13 cellular contexts compared by ENCODE assay signal in genomic region chr19:35909684-35910035, GRCh38. TPM values are rescaled to one million over a fixed set of nuclear protein-coding genes. Genes with fewer than 3 reads are reported as not detected.
DNase-seq lines count a peak whose midpoint lies in the region; ATAC-seq, FAIRE-seq and TF ChIP-seq lines count a peak whose summit lies in the region.
"Had no signal": no experiment of that assay in that cellular context is flagged by ENCODE, and none has a peak within 500 bp of the region (broad histone marks: within the 10 kb centered on the region; RNA-seq: fewer than 3 reads in every experiment).

No MANE protein-coding gene starts in this region.

- peaks cover 0 to 13% (median 4%) of the 10 kb centered on the region in 4 donors for H3K4me1 ChIP-seq in Peyer's patch
- no peaks in the 10 kb centered on the region for H3K4me1 ChIP-seq in gastrocnemius medialis
- H3K4me1 ChIP-seq in mammary epithelial cell (ENCODE audit: insufficient read depth, low read length) = no peaks in the 10 kb centered on the region

- H3K27me3 ChIP-seq in Peyer's patch (no peaks in the 10 kb centered on the region), layer of hippocampus (ENCODE audit: control insufficient read depth, insufficient read depth, low read length) (no peaks in the 10 kb centered on the region), gastrocnemius medialis (peaks cover 0 to 2% (median 0%) of the 10 kb centered on the region in 3 donors), mammary epithelial cell (ENCODE audit: insufficient read depth, low read length) (no peaks in the 10 kb centered on the region)

- peak overlapping the region; percentile 89 for H3K27ac Mint-ChIP-seq in stimulated activated effector memory CD8-positive, alpha-beta T cell treated with anti-CD3 and anti-CD28 coated beads, Interleukin-12 subunit alpha, Interleukin-12 subunit beta, amount 100 ng/mL, for 72 hours

- H3K27ac ChIP-seq in Peyer's patch (peak overlapping the region; percentile 53 to 75 (median 67)), layer of hippocampus (ENCODE audit: low read depth, low read length) (peak overlapping the region; percentile 83), gastrocnemius medialis (no peak overlapping the region), mammary epithelial cell (ENCODE audit: insufficient read depth, low read depth, low read length) (no peak overlapping the region)

- FAIRE-seq in D721Med (lab: Jason Lieb, UNC) = no peak

- no peak for TF ChIP-seq CTCF in GM12875 (IDR thresholded peaks at IDR 0.05; ENCODE audit: borderline replicate concordance, insufficient read depth, low read depth, low read length)
- TF ChIP-seq CTCF in Peyer's patch (IDR thresholded peaks at IDR 0.05) = no peak
- no peak for TF ChIP-seq CTCF in gastrocnemius medialis (IDR thresholded peaks at IDR 0.05 in 4 of 5, conservative IDR thresholded peaks at IDR 0.05 in 1 of 5)
- TF ChIP-seq CTCF in D721Med (IDR thresholded peaks at IDR 0.05; ENCODE audit: insufficient read depth, missing control alignments) = no peak
- no peak for TF ChIP-seq CTCF in mammary epithelial cell (conservative IDR thresholded peaks at IDR 0.05 in 1 of 2, IDR thresholded peaks at IDR 0.05 in 1 of 2; ENCODE audit: extremely low read depth in 1 of 2, insufficient read depth in 1 of 2, low read depth in 1 of 2, low read length in 2 of 2)

- H3K9ac ChIP-seq in mammary epithelial cell (ENCODE audit: insufficient read depth, low read length) = no peak overlapping the region

- CTCF ChIA-PET in mammary epithelial cell (lab: Charles Lee; ENCODE audit: low non-redundant PET) = no interaction called here

- BruUV-seq in mammary epithelial cell (replicated peaks; lab: Mats Ljungman, UMichigan) = no TSS peak

- intact Hi-C loops in gastrocnemius medialis (cut with DNase I; ENCODE audit: low total_unique reads) (no loop called here), mammary epithelial cell (cut with micrococcal nuclease) (no loop called here)

- DNase-seq in Peyer's patch (no peak), cortex of kidney (lab: John Stamatoyannopoulos, UW) (no peak), gastrocnemius medialis (no peak), D721Med (ENCODE audit: insufficient read length, low spot score) (no peak), mammary epithelial cell (no peak)
- no peak for DNase-seq in stimulated activated effector memory CD8-positive, alpha-beta T cell treated with anti-CD3 and anti-CD28 coated beads, Interleukin-12 subunit alpha, Interleukin-12 subunit beta, amount 100 ng/mL, for 72 hours (ENCODE audit: low spot score in 2 of 2)
- DNase-seq: activated CD4-positive, alpha-beta T cell treated with anti-CD3 and anti-CD28 coated beads, Interleukin-2, amount 50 U/mL, for 4 hours; NCI-H187 treated with DMSO at 0.1 percent for 48 hours; stimulated activated CD4-positive, alpha-beta T cell treated with anti-CD3 and anti-CD28 coated beads, Interleukin-15, amount 100 ng/mL, for 24 hours had no signal

- H3K9me3 Mint-ChIP-seq in stimulated activated effector memory CD8-positive, alpha-beta T cell treated with anti-CD3 and anti-CD28 coated beads, Interleukin-12 subunit alpha, Interleukin-12 subunit beta, amount 100 ng/mL, for 72 hours = no peaks in the 10 kb centered on the region
- H3K9me3 Mint-ChIP-seq: T-helper 2 cell treated with Interferon-gamma antibody and Interleukin-4, amounts not matched to agents 5 μg/mL and 100 μg/mL, for 36 hours had no signal

- H3K4me1 Mint-ChIP-seq in stimulated activated effector memory CD8-positive, alpha-beta T cell treated with anti-CD3 and anti-CD28 coated beads, Interleukin-12 subunit alpha, Interleukin-12 subunit beta, amount 100 ng/mL, for 72 hours = peaks cover 53% of the 10 kb centered on the region

- H3K36me3 ChIP-seq in Peyer's patch (no peaks in the 10 kb centered on the region), gastrocnemius medialis (no peaks in the 10 kb centered on the region), mammary epithelial cell (ENCODE audit: insufficient read depth, low read length) (no peaks in the 10 kb centered on the region)

- in situ Hi-C loops in gastrocnemius medialis (cut with MboI; ENCODE audit: low sequenced_read_pairs in 4 of 4) (no loop called here), mammary epithelial cell (cut with MboI; ENCODE audit: low sequenced_read_pairs in 2 of 2) (no loop called here)

- H3K36me3 Mint-ChIP-seq in stimulated activated effector memory CD8-positive, alpha-beta T cell treated with anti-CD3 and anti-CD28 coated beads, Interleukin-12 subunit alpha, Interleukin-12 subunit beta, amount 100 ng/mL, for 72 hours = peaks cover 4% of the 10 kb centered on the region

- H3K79me2 ChIP-seq in mammary epithelial cell (ENCODE audit: insufficient read depth, low read length) = no peaks in the 10 kb centered on the region

- H3K9me3 ChIP-seq in Peyer's patch (no peaks in the 10 kb centered on the region), gastrocnemius medialis (no peaks in the 10 kb centered on the region), mammary epithelial cell (replicated peaks; ENCODE audit: insufficient read depth, low read length) (no peaks in the 10 kb centered on the region)
- H3K9me3 ChIP-seq: heart right ventricle had no signal

- H4K20me1 ChIP-seq in mammary epithelial cell (ENCODE audit: insufficient read depth, low read length) = no peaks in the 10 kb centered on the region

- no peak overlapping the region for H2AFZ ChIP-seq in mammary epithelial cell (ENCODE audit: low read depth, low read length)

- TF ChIP-seq POLR2A in Peyer's patch (IDR thresholded peaks at IDR 0.05) = no peak
- no peak for TF ChIP-seq POLR2A in gastrocnemius medialis (IDR thresholded peaks at IDR 0.05)

- dilution Hi-C loops in mammary epithelial cell (cut with HindIII; ENCODE audit: low sequenced_read_pairs) = loop anchor here (5.0 to 10.0 kb wide), 3 partner anchors 57 to 175 kb away; partner anchors contain the start of gene NPHS1

- H3K4me3 Mint-ChIP-seq in stimulated activated effector memory CD8-positive, alpha-beta T cell treated with anti-CD3 and anti-CD28 coated beads, Interleukin-12 subunit alpha, Interleukin-12 subunit beta, amount 100 ng/mL, for 72 hours = peak overlapping the region; percentile 7
- H3K4me3 Mint-ChIP-seq: T-helper 2 cell treated with Interferon-gamma antibody and Interleukin-4, amounts not matched to agents 5 μg/mL and 100 μg/mL, for 36 hours had no signal

- H3K4me3 ChIP-seq in GM12875 (ENCODE audit: low read depth, low read length) (peak overlapping the region; percentile 2), Peyer's patch (no peak overlapping the region), gastrocnemius medialis (no peak overlapping the region), mammary epithelial cell (replicated peaks in 1 of 3; ENCODE audit: insufficient read depth in 1 of 3, low read depth in 2 of 3, low read length in 3 of 3) (no peak overlapping the region)

- H3K4me2 ChIP-seq in mammary epithelial cell (ENCODE audit: insufficient read depth, low read depth, low read length) = no peak overlapping the region

- ATAC-seq in stimulated activated effector memory CD8-positive, alpha-beta T cell treated with anti-CD3 and anti-CD28 coated beads, Interleukin-12 subunit alpha, Interleukin-12 subunit beta, amount 100 ng/mL, for 72 hours = no peak
- no peak for ATAC-seq in gastrocnemius medialis

- 60% methylated on average over 5 of the region's 6 CpGs for WGBS in mammary epithelial cell (ENCODE audit: low coverage, missing lambda C conversion rate)

RNA-seq across cellular contexts. Expression of gene TYROBP, which starts 1.6 kb away (rescaled TPM):
- total RNA-seq in Peyer's patch = 10 to 100 TPM in 3 of 4 donors, 1 to 10 TPM in 1; 4.2 to 56.1 (median 20.2) TPM
- total RNA-seq in gastrocnemius medialis = 10 to 100 TPM in 3 of 4 donors, 1 to 10 TPM in 1; 7.2 to 25.6 (median 18.2) TPM
- total RNA-seq in mammary epithelial cell = not detected
- polyA plus RNA-seq in mammary epithelial cell = not detected
- not detected for polyA minus RNA-seq in mammary epithelial cell

RNA-seq across cellular contexts. Expression of gene HCST, which starts 7.3 kb away (rescaled TPM):
- 1 to 10 TPM in 1 of 4 donors, not detected in 3; 9.7 TPM for total RNA-seq in Peyer's patch
- 1 to 10 TPM in 2 of 4 donors, not detected in 2; 1.2 to 1.5 TPM for total RNA-seq in gastrocnemius medialis
- 1 to 10 TPM in 1 of 2 donors, under 1 TPM in 1; 0.83 to 1.3 TPM for total RNA-seq in mammary epithelial cell
- 0.19 TPM for polyA plus RNA-seq in mammary epithelial cell
- not detected for polyA minus RNA-seq in mammary epithelial cell

RNA-seq across cellular contexts. Expression of gene NFKBID, which starts 9.3 kb away (rescaled TPM):
- total RNA-seq in Peyer's patch (10 to 100 TPM in 3 of 4 donors, 1 to 10 TPM in 1; 8.4 to 38.0 (median 23.6) TPM), gastrocnemius medialis (1 to 10 TPM in 3 of 4 donors, not detected in 1; 1.2 to 2.7 (median 2.3) TPM), mammary epithelial cell (10 to 100 TPM; 10.4 to 11.5 TPM)
- polyA plus RNA-seq in mammary epithelial cell = 4.5 TPM
- polyA minus RNA-seq in mammary epithelial cell = 15.6 TPM

RNA-seq across cellular contexts. Expression of gene LRFN3, which starts 26.5 kb away (rescaled TPM):
- total RNA-seq in Peyer's patch (10 to 100 TPM in 3 of 4 donors, 1 to 10 TPM in 1; 8.3 to 34.4 (median 22.1) TPM), gastrocnemius medialis (10 to 100 TPM in 2 of 4 donors, 1 to 10 TPM in 2; 7.4 to 18.2 (median 12.8) TPM), mammary epithelial cell (10 to 100 TPM in 1 of 2 donors, 1 to 10 TPM in 1; 4.3 to 13.1 TPM)
- 6.4 TPM for polyA plus RNA-seq in mammary epithelial cell
- 3.2 TPM for polyA minus RNA-seq in mammary epithelial cell

RNA-seq across cellular contexts. Expression of gene APLP1, which starts 41.3 kb away (rescaled TPM):
- 1 to 10 TPM in 3 of 4 donors, under 1 TPM in 1; 0.53 to 8.3 (median 1.7) TPM for total RNA-seq in Peyer's patch
- total RNA-seq in gastrocnemius medialis = under 1 TPM in 2 of 4 donors, not detected in 2; 0.27 to 0.33 TPM
- total RNA-seq in mammary epithelial cell = 1 to 10 TPM; 4.8 to 9.5 TPM
- 4.4 TPM for polyA plus RNA-seq in mammary epithelial cell
- not detected for polyA minus RNA-seq in mammary epithelial cell

Comparison
In these comparisons a context has a peak if more than half of its experiments do, and no peak if none do; other contexts are left out.
1. H3K27ac ChIP-seq: peak in Peyer's patch (4 of 4) and layer of hippocampus (single experiment); none in gastrocnemius medialis (0 of 4) and mammary epithelial cell (single experiment).
2. RNA of gene TYROBP, which starts 1.6 kb away (total RNA-seq): 4.2 to 56.1 TPM in Peyer's patch and 7.2 to 25.6 TPM in gastrocnemius medialis; not detected in mammary epithelial cell; every median in the first group is over 4 times any median in the second.